Comparison of ENCODE assay signal across 28 cellular contexts in the genomic region with DNA sequence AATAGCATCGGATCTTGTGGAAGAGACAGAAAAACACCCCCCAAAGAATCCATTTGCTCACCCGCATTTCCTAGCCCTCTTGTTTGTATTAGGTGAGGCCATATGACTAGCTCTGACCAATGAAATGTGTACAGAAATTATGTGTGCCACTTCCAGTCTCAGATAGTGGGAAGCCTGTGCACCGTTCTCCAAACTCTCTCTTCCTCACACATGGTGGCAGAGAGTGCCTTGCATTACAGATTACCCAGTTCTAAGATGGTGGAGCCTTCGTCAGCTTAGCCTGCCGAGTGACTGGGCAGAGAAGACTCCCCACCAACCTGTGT.
"Had no signal": no experiment of that assay in that cellular context is flagged by ENCODE, and none has a peak within 500 bp of the region (broad histone marks: within the 10 kb centered on the region; RNA-seq: fewer than 3 reads in every experiment).

No MANE protein-coding gene starts in this region.

- H3K27ac ChIP-seq: breast epithelium, dorsolateral prefrontal cortex, lower lobe of right lung, sigmoid colon, stomach, suprapubic skin, upper lobe of right lung had no signal

- H3K36me3 ChIP-seq: adrenal gland, breast epithelium, lower lobe of right lung, sigmoid colon, stomach, suprapubic skin, tibial artery, upper lobe of right lung had no signal

- H3K4me1 Mint-ChIP-seq: central memory CD8-positive, alpha-beta T cell; stimulated activated naive B cell treated with anti-CD40 and anti-IgM and Interleukin-4, amounts not matched to agents 10 μg/mL and 1 μg/mL and 100 μg/mL, for 72 hours had no signal

- H3K4me3 ChIP-seq: adrenal gland, breast epithelium, dorsolateral prefrontal cortex, lower lobe of right lung, sigmoid colon, stomach, suprapubic skin, upper lobe of right lung had no signal

- H3K27me3 ChIP-seq: adrenal gland, breast epithelium, dorsolateral prefrontal cortex, sigmoid colon, stomach, suprapubic skin, tibial artery, upper lobe of right lung had no signal

- H3K9me3 Mint-ChIP-seq: central memory CD8-positive, alpha-beta T cell; T-helper 2 cell treated with Interferon-gamma antibody and Interleukin-4, amounts not matched to agents 5 μg/mL and 100 μg/mL, for 36 hours had no signal

- H3K36me3 Mint-ChIP-seq: activated naive CD8-positive, alpha-beta T cell; natural killer cell treated with Interleukin-12 subunit alpha and Interleukin-12 subunit beta and Interleukin-15 and Interleukin-18, amount 100 ng/mL, for 72 hours; stimulated activated naive B cell treated with anti-CD40 and anti-IgM and Interleukin-4, amounts not matched to agents 10 μg/mL and 1 μg/mL and 100 μg/mL, for 72 hours had no signal

- ATAC-seq: left colon; natural killer cell treated with Interleukin-12 subunit alpha and Interleukin-12 subunit beta and Interleukin-15 and Interleukin-18, amount 100 ng/mL, for 72 hours; stimulated activated naive B cell treated with anti-CD40 and anti-IgM and Interleukin-4, amounts not matched to agents 10 μg/mL and 1 μg/mL and 100 μg/mL, for 72 hours had no signal

- H3K4me1 ChIP-seq: breast epithelium, sigmoid colon, suprapubic skin had no signal

- H3K9me3 ChIP-seq: adrenal gland, breast epithelium, lower lobe of right lung, sigmoid colon, stomach, suprapubic skin, tibial artery, upper lobe of right lung had no signal

- DNase-seq: activated CD4-positive, alpha-beta T cell treated with anti-CD3 and anti-CD28 coated beads for 4 hours; activated CD4-positive, alpha-beta T cell treated with anti-CD3 and anti-CD28 coated beads, Interleukin-2, amount 50 U/mL, for 4 hours; activated CD4-positive, CD25-positive, alpha-beta regulatory T cell; activated effector memory CD4-positive, alpha-beta T cell treated with Interleukin-2 at 50 U/mL for 16 hours; activated naive CD4-positive, alpha-beta T cell treated with Interleukin-2 at 50 U/mL for 16 hours; activated T-cell treated with anti-CD3 and anti-CD28 coated beads for 4 hours; dorsolateral prefrontal cortex; effector memory CD4-positive, alpha-beta T cell; glutamatergic neuron; hippocampal formation; left colon; lower lobe of right lung; mesendoderm; sigmoid colon; small intestine; stimulated activated CD4-positive, alpha-beta T cell treated with anti-CD3 and anti-CD28 coated beads, Interleukin-1b, Interleukin-23, amount 100 ng/mL, for 48 hours; stimulated activated naive B cell treated with anti-CD40 and anti-IgM and Interleukin-4, amounts not matched to agents 10 μg/mL and 1 μg/mL and 100 μg/mL, for 72 hours; stomach; T-helper 1 cell; tibial artery; upper lobe of right lung had no signal

- H3K4me3 Mint-ChIP-seq: activated naive CD8-positive, alpha-beta T cell; central memory CD8-positive, alpha-beta T cell; natural killer cell treated with Interleukin-12 subunit alpha and Interleukin-12 subunit beta and Interleukin-15 and Interleukin-18, amount 100 ng/mL, for 72 hours; stimulated activated naive B cell treated with anti-CD40 and anti-IgM and Interleukin-4, amounts not matched to agents 10 μg/mL and 1 μg/mL and 100 μg/mL, for 72 hours; T-helper 2 cell treated with Interferon-gamma antibody and Interleukin-4, amounts not matched to agents 5 μg/mL and 100 μg/mL, for 36 hours had no signal

- H3K27ac Mint-ChIP-seq: activated naive CD8-positive, alpha-beta T cell; natural killer cell treated with Interleukin-12 subunit alpha and Interleukin-12 subunit beta and Interleukin-15 and Interleukin-18, amount 100 ng/mL, for 72 hours; stimulated activated naive B cell treated with anti-CD40 and anti-IgM and Interleukin-4, amounts not matched to agents 10 μg/mL and 1 μg/mL and 100 μg/mL, for 72 hours; T-helper 2 cell treated with Interferon-gamma antibody and Interleukin-4, amounts not matched to agents 5 μg/mL and 100 μg/mL, for 36 hours had no signal
